Comparison of ENCODE assay signal across 11 cellular contexts in genomic region chr6:69780585-69781178, GRCh38. TPM values are rescaled to one million over a fixed set of nuclear protein-coding genes. Genes with fewer than 3 reads are reported as not detected.
A peak's percentile ranks its signal among the peaks of the same experiment; 100 is the strongest.
DNase-seq lines count a peak whose midpoint lies in the region; ATAC-seq and TF ChIP-seq lines count a peak whose summit lies in the region.
"Had no signal": no experiment of that assay in that cellular context is flagged by ENCODE, and none has a peak within 500 bp of the region (broad histone marks: within the 10 kb centered on the region; RNA-seq: fewer than 3 reads in every experiment).

No MANE protein-coding gene starts in this region.

- H3K27me3 ChIP-seq in breast epithelium, result no peaks in the 10 kb centered on the region
- H3K27me3 ChIP-seq in WERI-Rb-1 (ENCODE audit: insufficient read depth, low read depth, severe bottlenecking), result no peaks in the 10 kb centered on the region
- no peaks in the 10 kb centered on the region for H3K27me3 ChIP-seq in hepatocyte

- 57% methylated on average over 2 of the region's 2 CpGs for WGBS in hepatocyte (ENCODE audit: low lambda C conversion rate, missing lambda C conversion rate)

- no peak for TF ChIP-seq POLR2A in breast epithelium (IDR thresholded peaks at IDR 0.05)

- no peak overlapping the region for H3K4me3 Mint-ChIP-seq in MCF 10A (ENCODE audit: unreplicated experiment)
- no peak overlapping the region for H3K4me3 Mint-ChIP-seq in stimulated activated naive CD8-positive, alpha-beta T cell treated with anti-CD3 and anti-CD28 coated beads, Interleukin-15, Interleukin-2, amounts not matched to agents 100 ng/mL and 50 ng/mL, for 24 hours

- intact Hi-C loops in MCF 10A (cut with micrococcal nuclease) (no loop called here), breast epithelium (cut with DNase I; ENCODE audit: low total_unique reads) (no loop called here)

- no peaks in the 10 kb centered on the region for H3K9me2 ChIP-seq in hepatocyte (replicated peaks; ENCODE audit: insufficient read depth)

- peaks cover 7% of the 10 kb centered on the region for H3K4me1 Mint-ChIP-seq in MCF 10A (ENCODE audit: insufficient read depth, unreplicated experiment)
- H3K4me1 Mint-ChIP-seq in stimulated activated naive CD8-positive, alpha-beta T cell treated with anti-CD3 and anti-CD28 coated beads, Interleukin-15, Interleukin-2, amounts not matched to agents 100 ng/mL and 50 ng/mL, for 24 hours (ENCODE audit: low read depth), result peaks cover 50% of the 10 kb centered on the region

- H4K20me1 ChIP-seq in hepatocyte (ENCODE audit: insufficient read depth, poor library complexity, severe bottlenecking), result no peaks in the 10 kb centered on the region

- BruUV-seq in MCF 10A (replicated peaks; lab: Mats Ljungman, UMichigan), result no TSS peak

- TF ChIP-seq CTCF in MCF 10A (IDR thresholded peaks at IDR 0.05; ENCODE audit: unreplicated experiment) (no peak), breast epithelium (IDR thresholded peaks at IDR 0.05) (no peak), WERI-Rb-1 (IDR thresholded peaks at IDR 0.05; ENCODE audit: low read depth, low read length) (no peak), hepatocyte (IDR thresholded peaks at IDR 0.05; ENCODE audit: poor library complexity) (no peak)

- H3K79me2 ChIP-seq in hepatocyte, result peaks cover 30% of the 10 kb centered on the region

- H3K36me3 Mint-ChIP-seq in MCF 10A (ENCODE audit: insufficient read depth, unreplicated experiment), result no peaks in the 10 kb centered on the region
- H3K36me3 Mint-ChIP-seq in stimulated activated naive CD8-positive, alpha-beta T cell treated with anti-CD3 and anti-CD28 coated beads, Interleukin-15, Interleukin-2, amounts not matched to agents 100 ng/mL and 50 ng/mL, for 24 hours (ENCODE audit: low read depth), result peaks cover 42% of the 10 kb centered on the region

- ATAC-seq in HG02763 (IDR thresholded peaks at IDR 0.05; ENCODE audit: unreplicated experiment), result no peak
- ATAC-seq in HG03159 (IDR thresholded peaks at IDR 0.05; ENCODE audit: unreplicated experiment), result no peak

- H3K4me3 ChIP-seq in breast epithelium, result no peak overlapping the region
- H3K4me3 ChIP-seq in WERI-Rb-1 (ENCODE audit: low read depth, low read length), result no peak overlapping the region
- no peak overlapping the region for H3K4me3 ChIP-seq in hepatocyte

- no peak overlapping the region for H2AFZ ChIP-seq in hepatocyte
- H2AFZ ChIP-seq: parathyroid adenoma had no signal

- H3K9me3 ChIP-seq in breast epithelium (no peaks in the 10 kb centered on the region), WERI-Rb-1 (ENCODE audit: severe bottlenecking) (no peaks in the 10 kb centered on the region), hepatocyte (ENCODE audit: low read depth) (no peaks in the 10 kb centered on the region)

- peak overlapping the region; percentile 54 for H3K4me2 ChIP-seq in hepatocyte

- H3K36me3 ChIP-seq in breast epithelium (no peaks in the 10 kb centered on the region), WERI-Rb-1 (no peaks in the 10 kb centered on the region), hepatocyte (replicated peaks; ENCODE audit: insufficient read depth, low read depth) (no peaks in the 10 kb centered on the region)

- peak; percentile 38 for DNase-seq in MCF 10A (ENCODE audit: unreplicated experiment)
- DNase-seq in breast epithelium (ENCODE audit: low spot score in 2 of 2), result no peak
- DNase-seq in WERI-Rb-1, result no peak
- DNase-seq in hepatocyte (ENCODE audit: low spot score), result peak; percentile 61
- no peak for DNase-seq in activated CD8-positive, alpha-beta memory T cell treated with anti-CD3 and anti-CD28 coated beads for 24 hours
- DNase-seq: DMS79 treated with DMSO at 0.1 percent for 48 hours had no signal

- peak overlapping the region; percentile 3 for H3K27ac Mint-ChIP-seq in MCF 10A (ENCODE audit: low read depth, unreplicated experiment)
- peak overlapping the region; percentile 39 for H3K27ac Mint-ChIP-seq in stimulated activated naive CD8-positive, alpha-beta T cell treated with anti-CD3 and anti-CD28 coated beads, Interleukin-15, Interleukin-2, amounts not matched to agents 100 ng/mL and 50 ng/mL, for 24 hours

- H3K4me1 ChIP-seq in breast epithelium (no peaks in the 10 kb centered on the region), hepatocyte (ENCODE audit: insufficient read depth) (no peaks in the 10 kb centered on the region)

- H3K27me3 Mint-ChIP-seq in MCF 10A (ENCODE audit: insufficient read depth, unreplicated experiment), result no peaks in the 10 kb centered on the region
- no peaks in the 10 kb centered on the region for H3K27me3 Mint-ChIP-seq in stimulated activated naive CD8-positive, alpha-beta T cell treated with anti-CD3 and anti-CD28 coated beads, Interleukin-15, Interleukin-2, amounts not matched to agents 100 ng/mL and 50 ng/mL, for 24 hours

- H3K9me3 Mint-ChIP-seq in MCF 10A (ENCODE audit: unreplicated experiment), result peaks cover 7% of the 10 kb centered on the region
- no peaks in the 10 kb centered on the region for H3K9me3 Mint-ChIP-seq in stimulated activated naive CD8-positive, alpha-beta T cell treated with anti-CD3 and anti-CD28 coated beads, Interleukin-15, Interleukin-2, amounts not matched to agents 100 ng/mL and 50 ng/mL, for 24 hours

- CTCF ChIA-PET in MCF 10A (lab: Yijun Ruan, JAX), result interaction anchor here (0.7 to 1.3 kb wide), 4 partner anchors 12 to 47 kb away, joined by 3 to 6 read pairs (median 4); no protein-coding TSS in a partner anchor

- POLR2A ChIA-PET in MCF 10A (lab: Yijun Ruan, JAX), result interaction anchor here (0.9 to 1.6 kb wide), 2 partner anchors 12 to 16 kb away, joined by 3 to 13 read pairs; partner anchors contain the start of gene LMBRD1

- no peak overlapping the region for H3K27ac ChIP-seq in breast epithelium
- H3K27ac ChIP-seq in WERI-Rb-1, result peak overlapping the region; percentile 4; the same call in 1 of the 2 replicates
- peak overlapping the region; percentile 90 for H3K27ac ChIP-seq in hepatocyte
- H3K27ac ChIP-seq: HL-60, parathyroid adenoma had no signal

RNA-seq across cellular contexts. Expression of gene LMBRD1, which starts 16.1 kb away (rescaled TPM):
- 18.1 and 20.7 TPM in 2 replicates for total RNA-seq in MCF 10A (2022)
- total RNA-seq in breast epithelium, result 10 to 100 TPM; 53.4 to 88.7 (median 75.7) TPM
- total RNA-seq in hepatocyte, result 88.6 and 96.2 TPM in 2 replicates
- 54.3 and 62.1 TPM in 2 replicates for polyA plus RNA-seq in hepatocyte

Comparison
In these comparisons a context has a peak if more than half of its experiments do, and no peak if none do; other contexts are left out.
1. DNase-seq: peak in MCF 10A (single experiment) and hepatocyte (single experiment); none in breast epithelium (0 of 2), WERI-Rb-1 (single experiment) and activated CD8-positive, alpha-beta memory T cell treated with anti-CD3 and anti-CD28 coated beads for 24 hours (single experiment).
2. H3K27ac ChIP-seq: peak in WERI-Rb-1 (single experiment) and hepatocyte (single experiment); none in breast epithelium (0 of 2).